Comparison of ENCODE assay signal across 16 cellular contexts in genomic region chr6:116363759-116364158, GRCh38. TPM values are rescaled to one million over a fixed set of nuclear protein-coding genes. Genes with fewer than 3 reads are reported as not detected.
DNase-seq lines count a peak whose midpoint lies in the region; ATAC-seq and TF ChIP-seq lines count a peak whose summit lies in the region.
"Had no signal": no experiment of that assay in that cellular context is flagged by ENCODE, and none has a peak within 500 bp of the region (broad histone marks: within the 10 kb centered on the region; RNA-seq: fewer than 3 reads in every experiment).

No MANE protein-coding gene starts in this region.

- DNase-seq in Calu3, result no peak
- peak; percentile 52 for DNase-seq in NB4 (ENCODE audit: low read depth)
- no peak for DNase-seq in chondrocyte (ENCODE audit: low spot score)
- peak; percentile 56 for DNase-seq in medulla oblongata (ENCODE audit: extremely low spot score)
- DNase-seq in activated T-helper 1 cell treated with anti-CD3 and anti-CD28 coated beads, Interleukin-12 subunit alpha, Interleukin-12 subunit beta, Interleukin-2, Interleukin-4 antibody, amounts not matched to agents 30 ng/mL and 10 ng/mL and 1 ng/mL, durations not matched to agents 14 hours and 24 hours and 36 hours (ENCODE audit: low spot score), result no peak
- no peak for DNase-seq in activated gamma-delta T cell (lab: John Stamatoyannopoulos, UW)
- DNase-seq: activated CD4-positive, CD25-positive, alpha-beta regulatory T cell treated with anti-CD3 and anti-CD28 coated beads, Interleukin-2, amount 50 U/mL, for 72 hours; CD4-positive, alpha-beta memory T cell; cerebellar nuclear complex; head of caudate nucleus; NCI-H2171 treated with DMSO at 0.1 percent for 48 hours; SHP77; sigmoid colon; upper lobe of left lung had no signal

- intact Hi-C loops in Calu3 (cut with micrococcal nuclease; ENCODE audit: unreplicated experiment), result no loop called here
- intact Hi-C loops in activated T-helper 1 cell treated with anti-CD3 and anti-CD28 coated beads, Interleukin-12 subunit alpha, Interleukin-12 subunit beta, Interleukin-2, Interleukin-4 antibody, amounts not matched to agents 30 ng/mL and 10 ng/mL and 1 ng/mL, durations not matched to agents 14 hours and 24 hours and 36 hours (cut with micrococcal nuclease), result no loop called here

- H3K36me3 Mint-ChIP-seq in Calu3 (ENCODE audit: insufficient read depth, unreplicated experiment) (no peaks in the 10 kb centered on the region), chondrocyte (ENCODE audit: low read depth) (no peaks in the 10 kb centered on the region)
- H3K36me3 Mint-ChIP-seq in activated T-helper 1 cell treated with anti-CD3 and anti-CD28 coated beads, Interleukin-12 subunit alpha, Interleukin-12 subunit beta, Interleukin-2, Interleukin-4 antibody, amounts not matched to agents 30 ng/mL and 10 ng/mL and 1 ng/mL, durations not matched to agents 14 hours and 24 hours and 36 hours (ENCODE audit: low read depth), result peaks cover 4% of the 10 kb centered on the region
- H3K36me3 Mint-ChIP-seq: CD4-positive, alpha-beta memory T cell had no signal

- no TSS peak for BruUV-seq in Calu3 (replicated peaks; lab: Mats Ljungman, UMichigan)

- H3K4me1 Mint-ChIP-seq in Calu3 (ENCODE audit: low read depth, unreplicated experiment) (peaks cover 8% of the 10 kb centered on the region), chondrocyte (ENCODE audit: low read depth) (peaks cover 21% of the 10 kb centered on the region)
- peaks cover 10% of the 10 kb centered on the region for H3K4me1 Mint-ChIP-seq in activated T-helper 1 cell treated with anti-CD3 and anti-CD28 coated beads, Interleukin-12 subunit alpha, Interleukin-12 subunit beta, Interleukin-2, Interleukin-4 antibody, amounts not matched to agents 30 ng/mL and 10 ng/mL and 1 ng/mL, durations not matched to agents 14 hours and 24 hours and 36 hours (ENCODE audit: low read depth)

- no peaks in the 10 kb centered on the region for H3K27me3 Mint-ChIP-seq in Calu3 (ENCODE audit: unreplicated experiment)
- no peaks in the 10 kb centered on the region for H3K27me3 Mint-ChIP-seq in chondrocyte (ENCODE audit: low read depth)
- H3K27me3 Mint-ChIP-seq in activated T-helper 1 cell treated with anti-CD3 and anti-CD28 coated beads, Interleukin-12 subunit alpha, Interleukin-12 subunit beta, Interleukin-2, Interleukin-4 antibody, amounts not matched to agents 30 ng/mL and 10 ng/mL and 1 ng/mL, durations not matched to agents 14 hours and 24 hours and 36 hours (ENCODE audit: insufficient read depth), result peaks cover 16% of the 10 kb centered on the region
- H3K27me3 Mint-ChIP-seq: CD4-positive, alpha-beta memory T cell had no signal

- H3K4me3 Mint-ChIP-seq in Calu3 (ENCODE audit: low read depth, unreplicated experiment) (no peak overlapping the region), chondrocyte (ENCODE audit: unreplicated experiment) (peak overlapping the region; percentile 40)
- H3K4me3 Mint-ChIP-seq in activated T-helper 1 cell treated with anti-CD3 and anti-CD28 coated beads, Interleukin-12 subunit alpha, Interleukin-12 subunit beta, Interleukin-2, Interleukin-4 antibody, amounts not matched to agents 30 ng/mL and 10 ng/mL and 1 ng/mL, durations not matched to agents 14 hours and 24 hours and 36 hours, result no peak overlapping the region
- H3K4me3 Mint-ChIP-seq: CD4-positive, alpha-beta memory T cell had no signal

- TF ChIP-seq POLR2A in NB4 (IDR thresholded peaks at IDR 0.05; ENCODE audit: extremely low read depth, insufficient read length), result no peak

- H3K27ac Mint-ChIP-seq in Calu3 (ENCODE audit: unreplicated experiment) (peak overlapping the region; percentile 14), chondrocyte (ENCODE audit: unreplicated experiment) (peak overlapping the region; percentile 74)
- H3K27ac Mint-ChIP-seq in activated T-helper 1 cell treated with anti-CD3 and anti-CD28 coated beads, Interleukin-12 subunit alpha, Interleukin-12 subunit beta, Interleukin-2, Interleukin-4 antibody, amounts not matched to agents 30 ng/mL and 10 ng/mL and 1 ng/mL, durations not matched to agents 14 hours and 24 hours and 36 hours, result no peak overlapping the region
- H3K27ac Mint-ChIP-seq: CD4-positive, alpha-beta memory T cell had no signal

- ATAC-seq in GM21381 (IDR thresholded peaks at IDR 0.05; ENCODE audit: unreplicated experiment) (no peak), GM18861 (IDR thresholded peaks at IDR 0.05; ENCODE audit: unreplicated experiment) (no peak)

- TF ChIP-seq CTCF in Calu3 (IDR thresholded peaks at IDR 0.05; ENCODE audit: unreplicated experiment), result no peak
- TF ChIP-seq CTCF in NB4 (IDR thresholded peaks at IDR 0.05; ENCODE audit: low read depth, low read length), result no peak
- TF ChIP-seq CTCF in chondrocyte (IDR thresholded peaks at IDR 0.05), result no peak

- H3K4me3 ChIP-seq in NB4 (ENCODE audit: low read depth, low read length), result no peak overlapping the region
- H3K4me3 ChIP-seq: sigmoid colon, upper lobe of left lung had no signal

- H3K9me3 Mint-ChIP-seq in Calu3 (ENCODE audit: low read depth, unreplicated experiment) (no peaks in the 10 kb centered on the region), chondrocyte (ENCODE audit: low read depth) (peaks cover 2% of the 10 kb centered on the region)
- H3K9me3 Mint-ChIP-seq in activated T-helper 1 cell treated with anti-CD3 and anti-CD28 coated beads, Interleukin-12 subunit alpha, Interleukin-12 subunit beta, Interleukin-2, Interleukin-4 antibody, amounts not matched to agents 30 ng/mL and 10 ng/mL and 1 ng/mL, durations not matched to agents 14 hours and 24 hours and 36 hours, result no peaks in the 10 kb centered on the region

- CTCF ChIA-PET in Calu3 (lab: Charles Lee), result interaction anchor here (0.6 kb wide), 1 partner anchor 8 kb away, joined by 3 read pairs; no protein-coding TSS in a partner anchor

RNA-seq across cellular contexts. Expression of gene DSE, which starts 7.0 kb away (rescaled TPM):
- total RNA-seq in Calu3 (2022) (28.6 and 43.8 TPM in 2 replicates), chondrocyte (71.9 to 95.0 TPM (median 78.0 TPM) in 3 replicates)
- 1.9 and 3.1 TPM in 2 replicates for total RNA-seq in activated T-helper 1 cell treated with anti-CD3 and anti-CD28 coated beads, Interleukin-12 subunit alpha, Interleukin-12 subunit beta, Interleukin-2, Interleukin-4 antibody, amounts not matched to agents 30 ng/mL and 10 ng/mL and 1 ng/mL, durations not matched to agents 14 hours and 24 hours and 36 hours

Comparison
In these comparisons a context has a peak if more than half of its experiments do, and no peak if none do; other contexts are left out.
1. DNase-seq: peak in NB4 (single experiment) and medulla oblongata (single experiment); none in Calu3 (single experiment), chondrocyte (single experiment), activated T-helper 1 cell treated with anti-CD3 and anti-CD28 coated beads, Interleukin-12 subunit alpha, Interleukin-12 subunit beta, Interleukin-2, Interleukin-4 antibody, amounts not matched to agents 30 ng/mL and 10 ng/mL and 1 ng/mL, durations not matched to agents 14 hours and 24 hours and 36 hours (single experiment) and activated gamma-delta T cell (single experiment).